ENCODE assay signal across 1 cellular context in genomic region chr15:98722209-98722608, GRCh38.
TF ChIP-seq lines count a peak whose summit lies in the region.

No MANE protein-coding gene starts in this region.

TF ChIP-seq in IMR-90, 13 proteins besides CTCF, POLR2A, EP300 and RAD21 (continued from another document):
- no peak for TF ChIP-seq MAZ (IDR thresholded peaks at IDR 0.05; ENCODE audit: borderline replicate concordance, low read depth, low read length)
TF ChIP-seq in IMR-90: peak in this region for 0.
